ENCODE assay signal across 10 cellular contexts in the genomic region with DNA sequence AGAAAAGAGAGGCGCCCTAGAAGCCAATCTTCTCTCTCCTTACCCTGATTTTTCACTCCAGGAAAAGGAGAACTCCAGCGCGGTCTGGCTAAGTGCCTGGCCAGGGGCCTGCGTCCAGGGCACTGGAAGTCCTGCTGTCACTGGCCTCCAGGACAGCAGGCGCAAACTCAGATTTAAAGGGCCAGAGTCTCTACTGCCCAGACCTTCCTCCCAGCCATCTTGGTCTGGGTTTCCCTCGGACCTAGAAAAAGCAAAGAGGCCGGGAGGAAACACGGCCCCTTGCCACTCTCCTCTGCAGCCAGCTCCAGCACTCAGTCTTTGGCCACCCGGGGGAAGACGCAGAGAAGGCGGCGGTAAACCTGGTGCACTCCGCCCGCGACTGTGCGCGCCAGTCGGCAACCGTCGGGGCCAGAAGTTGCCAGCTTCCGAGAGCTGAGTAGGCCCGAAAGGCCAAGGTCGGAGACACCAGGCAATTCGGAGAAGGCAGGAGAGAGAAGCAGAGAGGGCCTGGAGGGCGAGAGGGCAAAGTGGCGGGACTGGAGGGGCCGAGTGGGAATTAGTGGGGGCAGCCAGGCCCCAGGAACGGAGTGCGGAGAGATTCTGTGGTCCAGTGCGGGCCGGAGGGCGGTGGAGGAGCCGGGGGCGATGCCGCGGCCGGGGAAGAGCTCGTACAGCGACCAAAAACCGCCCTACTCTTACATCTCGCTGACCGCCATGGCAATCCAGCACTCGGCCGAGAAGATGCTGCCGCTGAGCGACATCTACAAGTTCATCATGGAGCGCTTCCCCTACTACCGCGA. TPM values are rescaled to one million over a fixed set of nuclear protein-coding genes. Genes with fewer than 3 reads are reported as not detected.
DNase-seq lines count a peak whose midpoint lies in the region; ATAC-seq lines count a peak whose summit lies in the region.
"Had no signal": no experiment of that assay in that cellular context is flagged by ENCODE, and none has a peak within 500 bp of the region (broad histone marks: within the 10 kb centered on the region; RNA-seq: fewer than 3 reads in every experiment).

Gene FOXB2 (plus strand): TSS at position 646 of the 800 bp plus-strand sequence. CDS start 0 bp downstream, at position 646.

- peak within 1 kb of the TSS; percentile 62 for H3K4me3 ChIP-seq in iPS-20b (ENCODE audit: low read length)

- intact Hi-C loops in activated CD4-positive, alpha-beta memory T cell treated with anti-CD3 and anti-CD28 coated beads for 36 hours (cut with micrococcal nuclease): no loop called here

- H3K36me3 Mint-ChIP-seq in activated CD8-positive, alpha-beta memory T cell treated with anti-CD3 and anti-CD28 coated beads, Interleukin-2, amount 10 ng/mL, durations not matched to agents 7 days and 5 days: peaks cover 8% of the 10 kb centered on the region
- peaks cover 2% of the 10 kb centered on the region for H3K36me3 Mint-ChIP-seq in activated CD4-positive, alpha-beta memory T cell treated with anti-CD3 and anti-CD28 coated beads for 36 hours
- peaks cover 9 to 18% of the 10 kb centered on the region in 2 donors for H3K36me3 Mint-ChIP-seq in stimulated activated naive B cell treated with anti-CD40 and anti-IgM and Interleukin-4, amounts not matched to agents 10 μg/mL and 1 μg/mL and 100 μg/mL, for 72 hours

- H3K9me3 Mint-ChIP-seq in activated CD8-positive, alpha-beta memory T cell treated with anti-CD3 and anti-CD28 coated beads, Interleukin-2, amount 10 ng/mL, durations not matched to agents 7 days and 5 days (ENCODE audit: low read depth): no peaks in the 10 kb centered on the region
- no peaks in the 10 kb centered on the region for H3K9me3 Mint-ChIP-seq in activated CD4-positive, alpha-beta memory T cell treated with anti-CD3 and anti-CD28 coated beads for 36 hours
- peaks cover 0 to 4% of the 10 kb centered on the region in 2 donors for H3K9me3 Mint-ChIP-seq in stimulated activated naive B cell treated with anti-CD40 and anti-IgM and Interleukin-4, amounts not matched to agents 10 μg/mL and 1 μg/mL and 100 μg/mL, for 72 hours

- H3K27ac ChIP-seq in iPS-20b (ENCODE audit: low read length): no peak within 1 kb of the TSS
- H3K27ac ChIP-seq: C4-2B had no signal

- H3K27ac Mint-ChIP-seq in activated CD8-positive, alpha-beta memory T cell treated with anti-CD3 and anti-CD28 coated beads, Interleukin-2, amount 10 ng/mL, durations not matched to agents 7 days and 5 days: peak within 1 kb of the TSS; percentile 68
- peak within 1 kb of the TSS; percentile 28 for H3K27ac Mint-ChIP-seq in activated CD4-positive, alpha-beta memory T cell treated with anti-CD3 and anti-CD28 coated beads for 36 hours
- H3K27ac Mint-ChIP-seq in stimulated activated naive B cell treated with anti-CD40 and anti-IgM and Interleukin-4, amounts not matched to agents 10 μg/mL and 1 μg/mL and 100 μg/mL, for 72 hours: peak within 1 kb of the TSS; percentile 90

- POLR2A ChIA-PET in activated CD4-positive, alpha-beta memory T cell treated with anti-CD3 and anti-CD28 coated beads for 36 hours (lab: Charles Lee): no interaction called here

- H3K9me3 ChIP-seq in iPS-20b (ENCODE audit: insufficient read depth, low read depth, low read length): no peaks in the 10 kb centered on the region

- H3K9ac ChIP-seq in iPS-20b (ENCODE audit: low read depth, low read length): peak within 1 kb of the TSS; percentile 42; the same call in 1 of the 2 replicates

- CTCF ChIA-PET in activated CD8-positive, alpha-beta memory T cell treated with anti-CD3 and anti-CD28 coated beads, Interleukin-2, amount 10 ng/mL, durations not matched to agents 7 days and 5 days (lab: Charles Lee): no interaction called here
- CTCF ChIA-PET in activated CD4-positive, alpha-beta memory T cell treated with anti-CD3 and anti-CD28 coated beads for 36 hours (lab: Charles Lee): no interaction called here

- H3K27me3 ChIP-seq in iPS-20b (ENCODE audit: insufficient read depth, low read length): peaks cover 99% of the 10 kb centered on the region

- ATAC-seq in activated CD8-positive, alpha-beta memory T cell treated with anti-CD3 and anti-CD28 coated beads, Interleukin-2, amount 10 ng/mL, durations not matched to agents 7 days and 5 days: no peak
- no peak for ATAC-seq in stimulated activated naive B cell treated with anti-CD40 and anti-IgM and Interleukin-4, amounts not matched to agents 10 μg/mL and 1 μg/mL and 100 μg/mL, for 72 hours (replicated peaks)
- ATAC-seq in GM21423 (IDR thresholded peaks at IDR 0.05; ENCODE audit: unreplicated experiment) (no peak), GM21717 (IDR thresholded peaks at IDR 0.05; ENCODE audit: unreplicated experiment) (no peak)

- H3K27me3 Mint-ChIP-seq in activated CD8-positive, alpha-beta memory T cell treated with anti-CD3 and anti-CD28 coated beads, Interleukin-2, amount 10 ng/mL, durations not matched to agents 7 days and 5 days: peaks cover 94% of the 10 kb centered on the region
- H3K27me3 Mint-ChIP-seq in activated CD4-positive, alpha-beta memory T cell treated with anti-CD3 and anti-CD28 coated beads for 36 hours: peaks cover 82% of the 10 kb centered on the region
- H3K27me3 Mint-ChIP-seq in stimulated activated naive B cell treated with anti-CD40 and anti-IgM and Interleukin-4, amounts not matched to agents 10 μg/mL and 1 μg/mL and 100 μg/mL, for 72 hours: peaks cover 80 to 95% of the 10 kb centered on the region in 2 donors

- no peak for DNase-seq in activated CD8-positive, alpha-beta memory T cell treated with anti-CD3 and anti-CD28 coated beads, Interleukin-2, amount 10 ng/mL, durations not matched to agents 7 days and 5 days
- no peak for DNase-seq in activated CD8-positive, alpha-beta memory T cell treated with anti-CD3 and anti-CD28 coated beads for 24 hours
- DNase-seq in activated CD4-positive, alpha-beta memory T cell treated with anti-CD3 and anti-CD28 coated beads for 36 hours: no peak
- DNase-seq in stimulated activated naive B cell treated with anti-CD40 and anti-IgM and Interleukin-4, amounts not matched to agents 10 μg/mL and 1 μg/mL and 100 μg/mL, for 72 hours: no peak
- DNase-seq in ACHN: no peak
- DNase-seq: Kasumi-1 had no signal

- no peaks in the 10 kb centered on the region for H3K36me3 ChIP-seq in iPS-20b (ENCODE audit: insufficient read depth, low read depth, low read length)

- peaks cover 10% of the 10 kb centered on the region for H3K4me1 Mint-ChIP-seq in activated CD8-positive, alpha-beta memory T cell treated with anti-CD3 and anti-CD28 coated beads, Interleukin-2, amount 10 ng/mL, durations not matched to agents 7 days and 5 days
- peaks cover 33% of the 10 kb centered on the region for H3K4me1 Mint-ChIP-seq in activated CD4-positive, alpha-beta memory T cell treated with anti-CD3 and anti-CD28 coated beads for 36 hours (ENCODE audit: low read depth)
- H3K4me1 Mint-ChIP-seq in stimulated activated naive B cell treated with anti-CD40 and anti-IgM and Interleukin-4, amounts not matched to agents 10 μg/mL and 1 μg/mL and 100 μg/mL, for 72 hours: peaks cover 22 to 52% of the 10 kb centered on the region in 2 donors

- in situ Hi-C loops in ACHN (cut with HindIII; ENCODE audit: low pct_ligation_motif_present, low pct_unique_long_range_greater_than_20kb, low sequenced_read_pairs): no loop called here

- peaks cover 43% of the 10 kb centered on the region; the same call in 1 of the 2 replicates for H3K4me1 ChIP-seq in iPS-20b (ENCODE audit: insufficient read depth, low read length)

- peak within 1 kb of the TSS; percentile 40 for H3K4me3 Mint-ChIP-seq in activated CD8-positive, alpha-beta memory T cell treated with anti-CD3 and anti-CD28 coated beads, Interleukin-2, amount 10 ng/mL, durations not matched to agents 7 days and 5 days
- peak within 1 kb of the TSS; percentile 28 for H3K4me3 Mint-ChIP-seq in activated CD4-positive, alpha-beta memory T cell treated with anti-CD3 and anti-CD28 coated beads for 36 hours
- H3K4me3 Mint-ChIP-seq in stimulated activated naive B cell treated with anti-CD40 and anti-IgM and Interleukin-4, amounts not matched to agents 10 μg/mL and 1 μg/mL and 100 μg/mL, for 72 hours: peak within 1 kb of the TSS; percentile 66 to 69

RNA-seq across cellular contexts. Expression of gene FOXB2, which starts in this region (rescaled TPM):
- not detected for total RNA-seq in activated CD8-positive, alpha-beta memory T cell treated with anti-CD3 and anti-CD28 coated beads, Interleukin-2, amount 10 ng/mL, durations not matched to agents 7 days and 5 days
- total RNA-seq in activated CD4-positive, alpha-beta memory T cell treated with anti-CD3 and anti-CD28 coated beads for 36 hours: not detected

Comparison
In these comparisons a context has a peak if more than half of its experiments do, and no peak if none do; other contexts are left out.
1. H3K27ac Mint-ChIP-seq: peak in every context shown above with its lines; median percentile 90 in stimulated activated naive B cell treated with anti-CD40 and anti-IgM and Interleukin-4, amounts not matched to agents 10 μg/mL and 1 μg/mL and 100 μg/mL, for 72 hours; 68 in activated CD8-positive, alpha-beta memory T cell treated with anti-CD3 and anti-CD28 coated beads, Interleukin-2, amount 10 ng/mL, durations not matched to agents 7 days and 5 days; 28 in activated CD4-positive, alpha-beta memory T cell treated with anti-CD3 and anti-CD28 coated beads for 36 hours.